ENCODE assay signal across 23 cellular contexts in the genomic region with DNA sequence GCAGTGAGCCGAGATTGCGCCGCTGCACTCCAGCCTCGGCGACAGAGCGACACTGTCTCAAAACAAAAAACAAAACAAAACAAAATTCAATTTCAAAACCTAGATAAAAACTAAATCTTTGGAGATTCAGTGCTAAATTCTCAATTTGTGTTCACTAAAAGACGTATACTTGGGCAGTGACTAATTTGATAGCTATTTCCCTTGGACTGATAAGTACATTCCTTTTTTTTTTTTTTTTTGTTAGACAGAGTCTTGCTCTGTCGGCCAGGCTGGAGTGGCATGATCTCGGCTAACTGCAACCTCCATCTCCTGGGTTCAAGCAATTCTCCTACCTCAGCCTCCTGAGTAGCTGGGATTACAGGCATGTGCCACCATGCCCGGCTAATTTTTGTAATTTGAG. TPM values are rescaled to one million over a fixed set of nuclear protein-coding genes. Genes with fewer than 3 reads are reported as not detected.
"Had no signal": no experiment of that assay in that cellular context is flagged by ENCODE, and none has a peak within 500 bp of the region (broad histone marks: within the 10 kb centered on the region; RNA-seq: fewer than 3 reads in every experiment).

No MANE protein-coding gene starts in this region.

RNA-seq across cellular contexts. Expression of a gene that starts 39.8 kb away (rescaled TPM):
- total RNA-seq: colonic mucosa; esophagus squamous epithelium; foreskin keratinocyte; gastroesophageal sphincter; heart left ventricle; hepatocyte; kidney epithelial cell; left cardiac atrium; left lung; lower leg skin; lung microvascular endothelial cell; mesothelial cell of epicardium; mucosa of descending colon; natural killer cell treated with Interleukin-12 subunit alpha and Interleukin-12 subunit beta and Interleukin-15 and Interleukin-18, amount 100 ng/mL, for 72 hours; osteoblast; progenitor cell of endocrine pancreas; right atrium auricular region; sciatic nerve; smooth muscle cell; suprapubic skin; transverse colon; upper lobe of right lung; uterus had no signal
